8 cellular contexts compared by ENCODE assay signal in genomic region chr4:82901129-82901718, GRCh38. TPM values are rescaled to one million over a fixed set of nuclear protein-coding genes. Genes with fewer than 3 reads are reported as not detected.
DNase-seq lines count a peak whose midpoint lies in the region; ATAC-seq and TF ChIP-seq lines count a peak whose summit lies in the region.

No MANE protein-coding gene starts in this region.

- H3K9me3 Mint-ChIP-seq in endodermal cell (no peaks in the 10 kb centered on the region), immature natural killer cell (no peaks in the 10 kb centered on the region)

- no peaks in the 10 kb centered on the region for H3K27me3 ChIP-seq in BLaER1 treated with 17β-estradiol and CSF1 and Interleukin-3, amounts not matched to agents 10 nM and 100 nM
- H3K27me3 ChIP-seq in endodermal cell (ENCODE audit: control insufficient read depth, insufficient read depth, low read length, poor library complexity, severe bottlenecking) (no peaks in the 10 kb centered on the region), neutrophil (no peaks in the 10 kb centered on the region)

- peak; percentile 74 for DNase-seq in NCI-H2107 treated with DMSO at 0.1 percent for 48 hours (lab: John Stamatoyannopoulos, UW; ENCODE audit: unreplicated experiment)
- DNase-seq in endodermal cell, result no peak
- DNase-seq in NCI-H526 treated with DMSO at 0.1 percent for 48 hours (lab: John Stamatoyannopoulos, UW), result no peak
- DNase-seq in immature natural killer cell, result no peak
- no peak for DNase-seq in NCI-H345 treated with DMSO at 0.1 percent for 48 hours (lab: John Stamatoyannopoulos, UW; ENCODE audit: unreplicated experiment)

- no peaks in the 10 kb centered on the region for H3K27me3 Mint-ChIP-seq in endodermal cell (ENCODE audit: insufficient read depth)
- peaks cover 0 to 4% (median 0%) of the 10 kb centered on the region in 3 donors for H3K27me3 Mint-ChIP-seq in immature natural killer cell (ENCODE audit: low read depth in 3 of 3)

- H3K36me3 ChIP-seq in BLaER1 treated with 17β-estradiol and CSF1 and Interleukin-3, amounts not matched to agents 10 nM and 100 nM, result peaks cover 14 to 26% (median 16%) of the 10 kb centered on the region in 11 experiments; a peak in 21 of 22 replicates
- H3K36me3 ChIP-seq in endodermal cell (ENCODE audit: control insufficient read depth, insufficient read depth, low read length) (peaks cover 38% of the 10 kb centered on the region), neutrophil (no peaks in the 10 kb centered on the region)

- H3K36me3 Mint-ChIP-seq in endodermal cell (ENCODE audit: low read depth) (peaks cover 39% of the 10 kb centered on the region), immature natural killer cell (peaks cover 2 to 6% (median 5%) of the 10 kb centered on the region in 3 donors)

- H3K9me3 ChIP-seq in BLaER1 treated with 17β-estradiol and CSF1 and Interleukin-3, amounts not matched to agents 10 nM and 100 nM (replicated peaks in 1 of 11), result no peaks in the 10 kb centered on the region
- H3K9me3 ChIP-seq in endodermal cell (ENCODE audit: control insufficient read depth, low read length), result no peaks in the 10 kb centered on the region
- H3K9me3 ChIP-seq in neutrophil, result no peaks in the 10 kb centered on the region

- H3K4me3 Mint-ChIP-seq in endodermal cell, result no peak overlapping the region
- H3K4me3 Mint-ChIP-seq in immature natural killer cell, result no peak overlapping the region

- H3K4me1 ChIP-seq in BLaER1 treated with 17β-estradiol and CSF1 and Interleukin-3, amounts not matched to agents 10 nM and 100 nM, result peaks cover 22 to 58% (median 40%) of the 10 kb centered on the region in 10 experiments
- no peaks in the 10 kb centered on the region for H3K4me1 ChIP-seq in endodermal cell (ENCODE audit: control insufficient read depth, insufficient read depth, low read length)
- peaks cover 31 to 40% of the 10 kb centered on the region in 2 experiments for H3K4me1 ChIP-seq in neutrophil (ENCODE audit: control insufficient read depth in 1 of 2, insufficient read depth in 1 of 2, low read depth in 1 of 2, low read length in 1 of 2)

- H3K9ac ChIP-seq in BLaER1 treated with 17β-estradiol and CSF1 and Interleukin-3, amounts not matched to agents 10 nM and 100 nM, result peak overlapping the region; percentile 82 to 91 (median 89)
- H3K9ac ChIP-seq in endodermal cell (ENCODE audit: extremely low read depth, low read length, poor library complexity, severe bottlenecking), result peak overlapping the region; percentile 78

- H3K4me2 ChIP-seq in BLaER1 treated with 17β-estradiol and CSF1 and Interleukin-3, amounts not matched to agents 10 nM and 100 nM, result peak overlapping the region; percentile 68 to 93 (median 82)

- H3K27ac Mint-ChIP-seq in endodermal cell, result no peak overlapping the region
- H3K27ac Mint-ChIP-seq in immature natural killer cell, result no peak overlapping the region

- peaks cover 11% of the 10 kb centered on the region for H3K4me1 Mint-ChIP-seq in endodermal cell
- H3K4me1 Mint-ChIP-seq in immature natural killer cell, result peaks cover 10 to 24% of the 10 kb centered on the region in 2 donors

- WGBS in endodermal cell (ENCODE audit: insufficient coverage in 1 of 2, insufficient read length in 1 of 2), 2 experiments, result 0 to 1% methylated on average over 4 to 10 of the region's 10 CpGs

- no peak for ATAC-seq in GM19452 (IDR thresholded peaks at IDR 0.05; ENCODE audit: unreplicated experiment)

- H3K27ac ChIP-seq in BLaER1 treated with 17β-estradiol and CSF1 and Interleukin-3, amounts not matched to agents 10 nM and 100 nM, result peak overlapping the region; percentile 85 to 95 (median 92)
- H3K27ac ChIP-seq in endodermal cell (ENCODE audit: low read depth, low read length) (peak overlapping the region; percentile 97), neutrophil (peak overlapping the region; percentile 98)

- TF ChIP-seq CTCF in endodermal cell (conservative IDR thresholded peaks at IDR 0.05) (no peak), neutrophil (IDR thresholded peaks at IDR 0.05) (peak; percentile 4)

- H4K20me1 ChIP-seq in BLaER1 treated with 17β-estradiol and CSF1 and Interleukin-3, amounts not matched to agents 10 nM and 100 nM, result peaks cover 6 to 39% (median 34%) of the 10 kb centered on the region in 11 experiments; a peak in 19 of 22 replicates

- H3K4me3 ChIP-seq in BLaER1 treated with 17β-estradiol and CSF1 and Interleukin-3, amounts not matched to agents 10 nM and 100 nM, result peak overlapping the region; percentile 65 to 83 (median 74)
- H3K4me3 ChIP-seq in endodermal cell (ENCODE audit: low read length) (peak overlapping the region; percentile 98), neutrophil (ENCODE audit: low read depth in 1 of 2, low read length in 1 of 2) (peak overlapping the region; percentile 81 to 97)

RNA-seq across cellular contexts. Expression of gene THAP9, which starts 0.7 kb away (rescaled TPM):
- total RNA-seq in endodermal cell, result 10 to 100 TPM; 14.4 to 22.3 TPM
- polyA plus RNA-seq in endodermal cell (2013, experiment 1 of 2), result 14.4 TPM
- 15.7 TPM for polyA plus RNA-seq in endodermal cell (2013, experiment 2 of 2)
- 1 to 10 TPM; 1.5 to 4.2 (median 2.1) TPM for polyA plus RNA-seq in immature natural killer cell

RNA-seq across cellular contexts. Expression of gene SEC31A, which starts 10.3 kb away (rescaled TPM):
- 100 to 1,000 TPM; 166 to 182 TPM for total RNA-seq in endodermal cell
- polyA plus RNA-seq in endodermal cell (2013, experiment 1 of 2), result 157 TPM
- 149 TPM for polyA plus RNA-seq in endodermal cell (2013, experiment 2 of 2)
- polyA plus RNA-seq in immature natural killer cell, result 100 to 1,000 TPM; 109 to 150 (median 147) TPM
